Comparison of ENCODE assay signal across 1 cellular context in genomic region chr2:23502096-23502495, GRCh38.
TF ChIP-seq lines count a peak whose summit lies in the region.

No MANE protein-coding gene starts in this region.

TF ChIP-seq in GM23338, 12 proteins besides CTCF, POLR2A, EP300 and RAD21 (continued from another document):
- TF ChIP-seq ZNF462 (CRISPR knock-in tag; IDR thresholded peaks at IDR 0.05) = no peak
- no peak for TF ChIP-seq CREB1 (CRISPR knock-in tag; IDR thresholded peaks at IDR 0.05; ENCODE audit: low read depth)
- no peak for TF ChIP-seq EZH2 (IDR thresholded peaks at IDR 0.05; ENCODE audit: low read depth, unreplicated experiment)
- TF ChIP-seq STAT1 (IDR thresholded peaks at IDR 0.05; ENCODE audit: unreplicated experiment) = no peak
- no peak for TF ChIP-seq JUNB (IDR thresholded peaks at IDR 0.05; ENCODE audit: unreplicated experiment)
- TF ChIP-seq POLR2AphosphoS5 (IDR thresholded peaks at IDR 0.05; ENCODE audit: low read depth) = no peak
